Comparison of ENCODE assay signal across 8 cellular contexts in genomic region chr1:114152211-114153050, GRCh38. TPM values are rescaled to one million over a fixed set of nuclear protein-coding genes. Genes with fewer than 3 reads are reported as not detected.
DNase-seq lines count a peak whose midpoint lies in the region; ATAC-seq and TF ChIP-seq lines count a peak whose summit lies in the region.

No MANE protein-coding gene starts in this region.

- no peak overlapping the region for H3K4me2 ChIP-seq in Karpas-422 (ENCODE audit: low read depth, low read length, poor library complexity, severe bottlenecking)

- CTCF ChIA-PET in activated CD8-positive, alpha-beta memory T cell treated with anti-CD3 and anti-CD28 coated beads, Interleukin-2, amount 10 ng/mL, durations not matched to agents 7 days and 5 days (lab: Charles Lee) = no interaction called here

- H3K27me3 ChIP-seq in prostate gland (replicated peaks; ENCODE audit: insufficient read depth) = peaks cover 11% of the 10 kb centered on the region
- H3K27me3 ChIP-seq in Karpas-422 (ENCODE audit: low read length) = no peaks in the 10 kb centered on the region

- no peaks in the 10 kb centered on the region for H3K9me2 ChIP-seq in Karpas-422 (replicated peaks; ENCODE audit: insufficient read depth, low read length)

- no peak overlapping the region for H3K9ac ChIP-seq in Karpas-422 (ENCODE audit: low read length)

- ATAC-seq in activated CD8-positive, alpha-beta memory T cell treated with anti-CD3 and anti-CD28 coated beads, Interleukin-2, amount 10 ng/mL, durations not matched to agents 7 days and 5 days = peak; percentile 37
- ATAC-seq in HG02798 (IDR thresholded peaks at IDR 0.05; ENCODE audit: poor library complexity, unreplicated experiment) = no peak

- H3K79me2 ChIP-seq in Karpas-422 (ENCODE audit: low read length) = no peaks in the 10 kb centered on the region

- no peaks in the 10 kb centered on the region for H3K36me3 Mint-ChIP-seq in activated CD8-positive, alpha-beta memory T cell treated with anti-CD3 and anti-CD28 coated beads, Interleukin-2, amount 10 ng/mL, durations not matched to agents 7 days and 5 days

- H3K27ac ChIP-seq in prostate gland (no peak overlapping the region), Karpas-422 (ENCODE audit: low read length) (no peak overlapping the region)

- 3% methylated on average over 75 of the region's 81 CpGs for WGBS in prostate gland

- no peaks in the 10 kb centered on the region for H4K20me1 ChIP-seq in Karpas-422 (ENCODE audit: insufficient read depth, low read depth, low read length)

- H3K9me3 ChIP-seq in prostate gland (no peaks in the 10 kb centered on the region), Karpas-422 (ENCODE audit: low read length) (no peaks in the 10 kb centered on the region)

- no peak overlapping the region for H3K4me3 Mint-ChIP-seq in activated CD8-positive, alpha-beta memory T cell treated with anti-CD3 and anti-CD28 coated beads, Interleukin-2, amount 10 ng/mL, durations not matched to agents 7 days and 5 days

- H3K9me3 Mint-ChIP-seq in activated CD8-positive, alpha-beta memory T cell treated with anti-CD3 and anti-CD28 coated beads, Interleukin-2, amount 10 ng/mL, durations not matched to agents 7 days and 5 days (ENCODE audit: low read depth) = no peaks in the 10 kb centered on the region

- H3K4me3 ChIP-seq in prostate gland (peak overlapping the region; percentile 27 to 40), Karpas-422 (ENCODE audit: low read length) (no peak overlapping the region)

- intact Hi-C loops in head of caudate nucleus (cut with DNase I) (no loop called here), prostate gland (cut with DNase I) (loop anchor here (5.0 kb wide), 1 partner anchor 175 kb away; the partner anchor contains the start of gene OLFML3)

- no peak for TF ChIP-seq POLR2A in prostate gland (IDR thresholded peaks at IDR 0.05)

- H2AFZ ChIP-seq in Karpas-422 (ENCODE audit: low read length) = no peak overlapping the region

- peaks cover 80% of the 10 kb centered on the region for H3K27me3 Mint-ChIP-seq in activated CD8-positive, alpha-beta memory T cell treated with anti-CD3 and anti-CD28 coated beads, Interleukin-2, amount 10 ng/mL, durations not matched to agents 7 days and 5 days

- H3K4me1 ChIP-seq in prostate gland (replicated peaks) = peaks cover 7% of the 10 kb centered on the region
- no peaks in the 10 kb centered on the region for H3K4me1 ChIP-seq in Karpas-422 (ENCODE audit: low read length)

- TF ChIP-seq CTCF in prostate gland (IDR thresholded peaks at IDR 0.05) = no peak

- DNase-seq in activated CD4-positive, alpha-beta T cell treated with anti-CD3 and anti-CD28 coated beads for 48 hours = peak; percentile 18
- DNase-seq in activated CD4-positive, alpha-beta T cell treated with anti-CD3 and anti-CD28 coated beads, Interleukin-2, amount 50 U/mL, for 4 hours = no peak
- DNase-seq in activated CD8-positive, alpha-beta memory T cell treated with anti-CD3 and anti-CD28 coated beads, Interleukin-2, amount 10 ng/mL, durations not matched to agents 7 days and 5 days = no peak
- DNase-seq in head of caudate nucleus = peak in 28 of 42 donors; percentile 14 to 65 (median 38)
- peak; percentile 10 for DNase-seq in prostate gland (ENCODE audit: low spot score)
- DNase-seq in Karpas-422 = no peak
- DNase-seq in NCI-H226 = no peak

- no peak overlapping the region for H3K27ac Mint-ChIP-seq in activated CD8-positive, alpha-beta memory T cell treated with anti-CD3 and anti-CD28 coated beads, Interleukin-2, amount 10 ng/mL, durations not matched to agents 7 days and 5 days

- H3K36me3 ChIP-seq in prostate gland (no peaks in the 10 kb centered on the region), Karpas-422 (ENCODE audit: insufficient read depth, low read length) (no peaks in the 10 kb centered on the region)

- peaks cover 11% of the 10 kb centered on the region for H3K4me1 Mint-ChIP-seq in activated CD8-positive, alpha-beta memory T cell treated with anti-CD3 and anti-CD28 coated beads, Interleukin-2, amount 10 ng/mL, durations not matched to agents 7 days and 5 days

RNA-seq across cellular contexts. Expression of gene SYT6, which starts 1.2 kb away (rescaled TPM):
- not detected for total RNA-seq in activated CD8-positive, alpha-beta memory T cell treated with anti-CD3 and anti-CD28 coated beads, Interleukin-2, amount 10 ng/mL, durations not matched to agents 7 days and 5 days
- total RNA-seq in prostate gland = 1 to 10 TPM in 1 of 2 donors, not detected in 1; 1.6 TPM
- total RNA-seq in Karpas-422 (2014; rRNA removed; shearing (Covaris generic); ENCODE audit: low replicate concordance) = not detected in 2 replicates

Comparison
In these comparisons a context has a peak if more than half of its experiments do, and no peak if none do; other contexts are left out.
1. DNase-seq: peak in activated CD4-positive, alpha-beta T cell treated with anti-CD3 and anti-CD28 coated beads for 48 hours (single experiment), head of caudate nucleus (28 of 42) and prostate gland (single experiment); none in activated CD4-positive, alpha-beta T cell treated with anti-CD3 and anti-CD28 coated beads, Interleukin-2, amount 50 U/mL, for 4 hours (0 of 2), activated CD8-positive, alpha-beta memory T cell treated with anti-CD3 and anti-CD28 coated beads, Interleukin-2, amount 10 ng/mL, durations not matched to agents 7 days and 5 days (single experiment), Karpas-422 (single experiment) and NCI-H226 (single experiment).